8 cellular contexts compared by ENCODE assay signal in the genomic region with DNA sequence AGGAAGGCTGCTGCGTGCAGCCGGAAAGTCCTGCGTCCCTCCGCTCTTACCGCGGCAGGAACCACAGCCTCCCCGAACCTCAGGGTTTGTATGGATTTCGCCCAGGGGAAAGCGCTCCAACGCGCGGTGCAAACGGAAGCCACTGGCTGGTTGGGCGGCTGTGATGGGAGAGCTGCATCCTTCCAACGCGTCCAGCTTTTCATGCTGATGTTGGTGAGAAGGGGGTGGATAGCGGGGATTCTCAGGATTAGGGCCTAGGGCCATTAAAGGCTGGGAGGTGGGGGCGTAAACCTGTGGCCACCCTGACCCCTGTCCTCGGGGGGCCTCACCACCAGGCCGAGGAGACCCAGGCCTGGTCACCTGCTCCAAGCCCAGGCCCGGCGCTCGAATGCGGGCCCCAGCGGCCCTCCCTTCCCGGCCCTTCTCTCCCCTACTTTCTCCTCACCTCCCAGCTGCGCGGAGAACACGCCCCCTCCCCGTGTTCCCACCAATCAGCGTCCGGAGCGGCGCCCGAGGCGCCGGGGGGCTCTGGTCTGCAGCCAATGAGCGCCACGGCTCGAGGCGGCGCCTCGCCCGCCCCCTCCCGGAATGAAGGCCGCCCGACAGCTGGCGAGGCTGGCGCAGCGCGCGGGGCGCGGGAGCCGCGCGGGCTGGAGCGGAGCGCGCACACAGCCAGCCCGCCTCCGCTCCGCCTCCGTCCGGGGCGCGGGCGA. TPM values are rescaled to one million over a fixed set of nuclear protein-coding genes. Genes with fewer than 3 reads are reported as not detected.
DNase-seq lines count a peak whose midpoint lies in the region; ATAC-seq and TF ChIP-seq lines count a peak whose summit lies in the region.

No MANE protein-coding gene starts in this region.

- H3K27me3 Mint-ChIP-seq in activated naive CD4-positive, alpha-beta T cell treated with anti-CD3 and anti-CD28 coated beads, Interleukin-2, amount 50 U/mL, for 24 hours: no peaks in the 10 kb centered on the region

- H3K9me3 ChIP-seq in SK-N-SH: no peaks in the 10 kb centered on the region

- H3K4me1 ChIP-seq in SK-N-SH (ENCODE audit: control insufficient read depth in 1 of 2, insufficient read depth in 2 of 2, low read depth in 1 of 2, low read length in 1 of 2): peaks cover 16 to 36% of the 10 kb centered on the region in 2 experiments

- peak overlapping the region; percentile 78 for H3K4me3 Mint-ChIP-seq in activated naive CD4-positive, alpha-beta T cell treated with anti-CD3 and anti-CD28 coated beads, Interleukin-2, amount 50 U/mL, for 24 hours

- H3K36me3 Mint-ChIP-seq in activated naive CD4-positive, alpha-beta T cell treated with anti-CD3 and anti-CD28 coated beads, Interleukin-2, amount 50 U/mL, for 24 hours: peaks cover 4% of the 10 kb centered on the region

- peak overlapping the region in 1 of 2 experiments; percentile 55; a peak in 3 of 4 replicates for H3K4me3 ChIP-seq in SK-N-SH (ENCODE audit: low read depth in 2 of 2, low read length in 1 of 2)

- TF ChIP-seq CTCF in SK-N-SH (IDR thresholded peaks at IDR 0.05): no peak
- no peak for TF ChIP-seq CTCF in omental fat pad (IDR thresholded peaks at IDR 0.05)

- no peaks in the 10 kb centered on the region for H3K9me3 Mint-ChIP-seq in activated naive CD4-positive, alpha-beta T cell treated with anti-CD3 and anti-CD28 coated beads, Interleukin-2, amount 50 U/mL, for 24 hours

- 86% methylated on average over 16 of the region's 68 CpGs for WGBS in SK-N-SH (ENCODE audit: low lambda C conversion rate)

- H3K4me1 Mint-ChIP-seq in activated naive CD4-positive, alpha-beta T cell treated with anti-CD3 and anti-CD28 coated beads, Interleukin-2, amount 50 U/mL, for 24 hours: peaks cover 16% of the 10 kb centered on the region

- ATAC-seq in GM21786 (IDR thresholded peaks at IDR 0.05; ENCODE audit: unreplicated experiment) (peak; percentile 41), omental fat pad (ENCODE audit: low FRiP score) (peak; percentile 82)

- no peaks in the 10 kb centered on the region for H3K9me2 ChIP-seq in SK-N-SH

- H3K36me3 ChIP-seq in SK-N-SH (replicated peaks in 1 of 2; ENCODE audit: control insufficient read depth in 1 of 2, insufficient read depth in 2 of 2, low read length in 1 of 2): peaks cover 18% of the 10 kb centered on the region in 2 experiments

- H3K4me2 ChIP-seq in SK-N-SH: no peak overlapping the region; the same call in 1 of the 2 replicates

- peaks cover 38% of the 10 kb centered on the region for H4K20me1 ChIP-seq in SK-N-SH (ENCODE audit: insufficient read depth)

- no peak for TF ChIP-seq EP300 in SK-N-SH (IDR thresholded peaks at IDR 0.05; ENCODE audit: borderline replicate concordance in 1 of 2, low read depth in 1 of 2, low read length in 1 of 2)

- H3K27ac ChIP-seq in SK-N-SH (ENCODE audit: low read depth in 2 of 2, low read length in 1 of 2): peak overlapping the region in 1 of 2 experiments; percentile 60; a peak in 2 of 4 replicates

- TF ChIP-seq RAD21 in SK-N-SH (IDR thresholded peaks at IDR 0.05; ENCODE audit: low read length): no peak

- no peaks in the 10 kb centered on the region for H3K27me3 ChIP-seq in SK-N-SH (ENCODE audit: insufficient read depth)

- H3K27ac Mint-ChIP-seq in activated naive CD4-positive, alpha-beta T cell treated with anti-CD3 and anti-CD28 coated beads, Interleukin-2, amount 50 U/mL, for 24 hours: no peak overlapping the region

- no peak overlapping the region for H3K9ac ChIP-seq in SK-N-SH

- peaks cover 42% of the 10 kb centered on the region for H3F3A ChIP-seq in SK-N-SH (replicated peaks; ENCODE audit: insufficient read depth)

- DNase-seq in DMS79 treated with DMSO at 0.1 percent for 48 hours (lab: John Stamatoyannopoulos, UW) (peak; percentile 23), LHCN-M2 (ENCODE audit: low read depth) (peak; percentile 75), SK-N-SH (peak; percentile 97), glomerular visceral epithelial cell (ENCODE audit: extremely low spot score) (peak; percentile 91), omental fat pad (ENCODE audit: low spot score) (no peak), superior temporal gyrus (ENCODE audit: extremely low spot score) (peak; percentile 87)

- H3K79me2 ChIP-seq in SK-N-SH (ENCODE audit: insufficient read depth): no peaks in the 10 kb centered on the region; the same call in 1 of the 2 replicates

- H2AFZ ChIP-seq in SK-N-SH (ENCODE audit: low read depth): no peak overlapping the region

- POLR2A ChIA-PET in SK-N-SH (lab: Yijun Ruan, JAX): interaction anchor here (0.6 to 1.7 kb wide), 6 partner anchors 22 to 274 kb away, joined by 3 to 9 read pairs (median 3); a partner anchor contains a TSS

- CTCF ChIA-PET in SK-N-SH (lab: Yijun Ruan, JAX): interaction anchor here (1.2 to 2.4 kb wide), 4 partner anchors 19 to 228 kb away, joined by 3 to 9 read pairs (median 5); no protein-coding TSS in a partner anchor

TF ChIP-seq in SK-N-SH, 30 proteins besides CTCF, POLR2A, EP300 and RAD21:
- no peak for TF ChIP-seq NFIC (IDR thresholded peaks at IDR 0.05; ENCODE audit: borderline replicate concordance)
- TF ChIP-seq, protein P1, sequence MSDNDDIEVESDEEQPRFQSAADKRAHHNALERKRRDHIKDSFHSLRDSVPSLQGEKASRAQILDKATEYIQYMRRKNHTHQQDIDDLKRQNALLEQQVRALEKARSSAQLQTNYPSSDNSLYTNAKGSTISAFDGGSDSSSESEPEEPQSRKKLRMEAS (IDR thresholded peaks at IDR 0.05; ENCODE audit: low read depth): no peak
- TF ChIP-seq TEAD4 (IDR thresholded peaks at IDR 0.05; ENCODE audit: borderline replicate concordance, insufficient read depth): no peak
- no peak for TF ChIP-seq EZH2phosphoT487 (IDR thresholded peaks at IDR 0.05; ENCODE audit: borderline replicate concordance, low read depth)
- TF ChIP-seq RFX5 (IDR thresholded peaks at IDR 0.05; ENCODE audit: low read length): peak; percentile 48; the same call in 1 of the 2 replicates
- peak; percentile 25; the same call in 1 of the 2 replicates for TF ChIP-seq NRF1 (IDR thresholded peaks at IDR 0.05; ENCODE audit: low read depth, low read length)
- no peak for TF ChIP-seq GATA2 (CRISPR knock-in tag; IDR thresholded peaks at IDR 0.05)
- no peak for TF ChIP-seq FOSL2 (IDR thresholded peaks at IDR 0.05; ENCODE audit: borderline replicate concordance, low read depth)
- TF ChIP-seq RXRA (IDR thresholded peaks at IDR 0.05; ENCODE audit: borderline replicate concordance, low read depth): no peak
- peak; percentile 32 for TF ChIP-seq CHD2 (IDR thresholded peaks at IDR 0.05; ENCODE audit: low read length, partially characterized antibody)
- TF ChIP-seq ELF1 (IDR thresholded peaks at IDR 0.05): no peak
- TF ChIP-seq, protein P2, sequence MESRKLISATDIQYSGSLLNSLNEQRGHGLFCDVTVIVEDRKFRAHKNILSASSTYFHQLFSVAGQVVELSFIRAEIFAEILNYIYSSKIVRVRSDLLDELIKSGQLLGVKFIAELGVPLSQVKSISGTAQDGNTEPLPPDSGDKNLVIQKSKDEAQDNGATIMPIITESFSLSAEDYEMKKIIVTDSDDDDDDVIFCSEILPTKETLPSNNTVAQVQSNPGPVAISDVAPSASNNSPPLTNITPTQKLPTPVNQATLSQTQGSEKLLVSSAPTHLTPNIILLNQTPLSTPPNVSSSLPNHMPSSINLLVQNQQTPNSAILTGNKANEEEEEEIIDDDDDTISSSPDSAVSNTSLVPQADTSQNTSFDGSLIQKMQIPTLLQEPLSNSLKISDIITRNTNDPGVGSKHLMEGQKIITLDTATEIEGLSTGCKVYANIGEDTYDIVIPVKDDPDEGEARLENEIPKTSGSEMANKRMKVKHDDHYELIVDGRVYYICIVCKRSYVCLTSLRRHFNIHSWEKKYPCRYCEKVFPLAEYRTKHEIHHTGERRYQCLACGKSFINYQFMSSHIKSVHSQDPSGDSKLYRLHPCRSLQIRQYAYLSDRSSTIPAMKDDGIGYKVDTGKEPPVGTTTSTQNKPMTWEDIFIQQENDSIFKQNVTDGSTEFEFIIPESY (IDR thresholded peaks at IDR 0.05; ENCODE audit: borderline replicate concordance, low read depth): no peak
- no peak for TF ChIP-seq JUND (IDR thresholded peaks at IDR 0.05)
- TF ChIP-seq, protein P3, sequence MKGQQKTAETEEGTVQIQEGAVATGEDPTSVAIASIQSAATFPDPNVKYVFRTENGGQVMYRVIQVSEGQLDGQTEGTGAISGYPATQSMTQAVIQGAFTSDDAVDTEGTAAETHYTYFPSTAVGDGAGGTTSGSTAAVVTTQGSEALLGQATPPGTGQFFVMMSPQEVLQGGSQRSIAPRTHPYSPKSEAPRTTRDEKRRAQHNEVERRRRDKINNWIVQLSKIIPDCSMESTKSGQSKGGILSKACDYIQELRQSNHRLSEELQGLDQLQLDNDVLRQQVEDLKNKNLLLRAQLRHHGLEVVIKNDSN (IDR thresholded peaks at IDR 0.05; ENCODE audit: borderline replicate concordance, low read depth): no peak
- TF ChIP-seq, protein P4, sequence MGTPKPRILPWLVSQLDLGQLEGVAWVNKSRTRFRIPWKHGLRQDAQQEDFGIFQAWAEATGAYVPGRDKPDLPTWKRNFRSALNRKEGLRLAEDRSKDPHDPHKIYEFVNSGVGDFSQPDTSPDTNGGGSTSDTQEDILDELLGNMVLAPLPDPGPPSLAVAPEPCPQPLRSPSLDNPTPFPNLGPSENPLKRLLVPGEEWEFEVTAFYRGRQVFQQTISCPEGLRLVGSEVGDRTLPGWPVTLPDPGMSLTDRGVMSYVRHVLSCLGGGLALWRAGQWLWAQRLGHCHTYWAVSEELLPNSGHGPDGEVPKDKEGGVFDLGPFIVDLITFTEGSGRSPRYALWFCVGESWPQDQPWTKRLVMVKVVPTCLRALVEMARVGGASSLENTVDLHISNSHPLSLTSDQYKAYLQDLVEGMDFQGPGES (IDR thresholded peaks at IDR 0.05; ENCODE audit: low read depth, low read length): peak; percentile 56; the same call in 1 of the 2 replicates

RNA-seq across cellular contexts. Expression of a gene that starts 0.5 kb away (rescaled TPM):
- total RNA-seq in LHCN-M2 (2014; rRNA removed) (0.45 and 0.98 TPM in 2 replicates), omental fat pad (10 to 100 TPM in 3 of 4 donors, 1 to 10 TPM in 1; 1.6 to 18.5 (median 12.2) TPM)
- polyA plus RNA-seq in LHCN-M2 (2012): 0.53 TPM
- polyA plus RNA-seq in SK-N-SH (2012; rRNA removed): 0.81 and 0.86 TPM in 2 replicates
- polyA plus RNA-seq in SK-N-SH (2012; cell fraction: cytosol; rRNA removed): 1.1 and 1.3 TPM in 2 replicates
- 0.20 and 0.45 TPM in 2 replicates for polyA plus RNA-seq in SK-N-SH (2012; cell fraction: nucleus; rRNA removed)

RNA-seq across cellular contexts. Expression of a gene that starts 51.6 kb away (rescaled TPM):
- total RNA-seq in LHCN-M2 (2014; rRNA removed) (116 and 140 TPM in 2 replicates), omental fat pad (100 to 1,000 TPM; 119 to 228 (median 158) TPM)
- polyA plus RNA-seq in LHCN-M2 (2012): 78.2 TPM
- 24.5 and 25.8 TPM in 2 replicates for polyA plus RNA-seq in SK-N-SH (2012; rRNA removed)
- polyA plus RNA-seq in SK-N-SH (2012; cell fraction: cytosol; rRNA removed): 39.0 and 50.0 TPM in 2 replicates
- 25.6 and 33.6 TPM in 2 replicates for polyA plus RNA-seq in SK-N-SH (2012; cell fraction: nucleus; rRNA removed)
